ENCODE assay signal across 20 cellular contexts in the genomic region with DNA sequence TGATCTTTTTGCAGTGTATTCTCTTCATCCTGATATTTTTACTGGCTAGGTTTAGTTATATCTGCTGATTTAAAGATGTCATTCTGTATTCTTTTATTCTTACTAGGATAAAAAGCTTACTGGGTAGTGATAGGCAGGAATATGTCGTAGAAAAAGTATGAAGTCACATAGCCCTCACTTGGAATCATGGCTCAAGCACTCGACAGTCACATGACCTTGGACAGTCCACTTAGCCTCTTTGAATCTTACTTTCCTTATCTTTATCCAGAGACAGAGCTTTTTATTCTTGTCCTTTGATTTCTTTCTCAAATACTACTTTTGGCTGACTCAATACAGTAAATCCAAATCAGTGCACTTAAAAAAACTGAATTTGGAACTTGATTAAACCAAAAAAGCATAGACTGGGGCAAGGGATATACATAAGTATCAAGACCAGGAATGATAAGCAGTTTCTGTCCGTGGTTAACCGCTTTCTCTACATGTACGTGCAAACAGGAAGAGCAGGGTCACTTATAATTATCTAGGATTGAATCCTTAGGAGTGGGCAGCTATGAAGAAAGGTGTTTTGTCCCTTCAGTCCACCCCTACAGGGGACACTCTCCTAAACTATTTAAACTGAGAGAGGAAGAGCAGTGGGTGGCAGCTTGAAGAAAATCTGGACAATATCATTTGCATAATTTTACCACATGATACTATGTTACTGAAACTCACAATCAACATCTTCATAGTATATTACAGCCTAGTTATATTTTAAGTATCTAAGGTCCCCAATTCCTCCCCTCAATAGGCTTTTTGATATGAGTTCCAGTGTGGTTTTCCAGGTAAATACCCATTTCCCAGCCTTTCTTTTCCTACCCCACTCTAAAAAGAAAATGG. TPM values are rescaled to one million over a fixed set of nuclear protein-coding genes. Genes with fewer than 3 reads are reported as not detected.
DNase-seq lines count a peak whose midpoint lies in the region; ATAC-seq and TF ChIP-seq lines count a peak whose summit lies in the region.
"Had no signal": no experiment of that assay in that cellular context is flagged by ENCODE, and none has a peak within 500 bp of the region (broad histone marks: within the 10 kb centered on the region; RNA-seq: fewer than 3 reads in every experiment).

No MANE protein-coding gene starts in this region.

- TF ChIP-seq POLR2A in heart left ventricle (IDR thresholded peaks at IDR 0.05) = no peak

- ATAC-seq in GM19035 (IDR thresholded peaks at IDR 0.05; ENCODE audit: unreplicated experiment) (peak; percentile 73), HG02938 (IDR thresholded peaks at IDR 0.05; ENCODE audit: unreplicated experiment) (peak; percentile 84), heart left ventricle (no peak), HG03097 (IDR thresholded peaks at IDR 0.05; ENCODE audit: low FRiP score, unreplicated experiment) (no peak)
- ATAC-seq: activated CD8-positive, alpha-beta memory T cell treated with anti-CD3 and anti-CD28 coated beads, Interleukin-2, amount 10 ng/mL, durations not matched to agents 7 days and 5 days had no signal

- no peak overlapping the region for H2BK12ac ChIP-seq in neuronal stem cell (ENCODE audit: low read length)

- H3K4me3 ChIP-seq in ACC112 (ENCODE audit: low read depth, low read length) = 0 out of 2 replicates have a peak overlapping the region, but pooled peaks have one; percentile 23
- peak overlapping the region; percentile 22; the same call in 1 of the 2 replicates for H3K4me3 ChIP-seq in OCI-LY3 (ENCODE audit: low read length)
- no peak overlapping the region for H3K4me3 ChIP-seq in heart left ventricle
- H3K4me3 ChIP-seq in neuronal stem cell (ENCODE audit: low read length in 2 of 2) = no peak overlapping the region

- H3K18ac ChIP-seq in neuronal stem cell (ENCODE audit: low read length) = no peak overlapping the region

- no peak overlapping the region for H3K4ac ChIP-seq in neuronal stem cell (ENCODE audit: low read length)

- H2BK120ac ChIP-seq in neuronal stem cell (ENCODE audit: low read depth, low read length) = no peak overlapping the region

- H4K20me1 ChIP-seq in OCI-LY3 (ENCODE audit: insufficient read depth, low read length) = no peaks in the 10 kb centered on the region

- no peaks in the 10 kb centered on the region for H3K79me1 ChIP-seq in neuronal stem cell (ENCODE audit: low read depth, low read length)

- no peak overlapping the region for H3K23ac ChIP-seq in neuronal stem cell (ENCODE audit: low read depth, low read length, poor library complexity)

- no peaks in the 10 kb centered on the region for H3K27me3 ChIP-seq in ACC112 (ENCODE audit: insufficient read depth, low read length)
- H3K27me3 ChIP-seq in OCI-LY3 (ENCODE audit: low read depth, low read length) = 0 out of 2 replicates have a peak, but pooled peaks cover 8% of the 10 kb centered on the region
- H3K27me3 ChIP-seq in heart left ventricle = peaks cover 0 to 4% (median 0%) of the 10 kb centered on the region in 9 donors
- H3K27me3 ChIP-seq in neuronal stem cell (ENCODE audit: control insufficient read depth in 3 of 3, insufficient read depth in 3 of 3, low read depth in 1 of 3, low read length in 3 of 3) = peaks cover 0 to 3% (median 0%) of the 10 kb centered on the region in 3 experiments

- no peak for TF ChIP-seq CTCF in OCI-LY3 (IDR thresholded peaks at IDR 0.05; ENCODE audit: low read depth, low read length)
- TF ChIP-seq CTCF in heart left ventricle (IDR thresholded peaks at IDR 0.05) = no peak

- no peaks in the 10 kb centered on the region for H3K9me3 ChIP-seq in OCI-LY3 (ENCODE audit: insufficient read depth, low read length)
- no peaks in the 10 kb centered on the region for H3K9me3 ChIP-seq in heart left ventricle
- H3K9me3 ChIP-seq in neuronal stem cell (replicated peaks in 1 of 2; ENCODE audit: control insufficient read depth in 2 of 2, insufficient read depth in 1 of 2, low read depth in 1 of 2, low read length in 2 of 2) = no peaks in the 10 kb centered on the region

- no peak for DNase-seq in heart left ventricle
- no peak for DNase-seq in neuronal stem cell (ENCODE audit: low spot score)
- no peak for DNase-seq in posterior vena cava (ENCODE audit: low spot score)
- DNase-seq: activated CD8-positive, alpha-beta memory T cell treated with anti-CD3 and anti-CD28 coated beads, Interleukin-2, amount 10 ng/mL, durations not matched to agents 7 days and 5 days; activated naive CD4-positive, alpha-beta T cell treated with anti-CD3 and anti-CD28 coated beads, Interleukin-2, amount 50 U/mL, for 16 hours; Calu3; endodermal cell; foreskin fibroblast; Kasumi-1; NCI-H2107; stimulated activated CD4-positive, alpha-beta T cell treated with anti-CD3 and anti-CD28 coated beads, Interleukin-15, amount 100 ng/mL, for 24 hours; WERI-Rb-1 had no signal

- H3K79me2 ChIP-seq in ACC112 (ENCODE audit: control insufficient read depth, insufficient read depth, low read length, unreplicated experiment) (no peaks in the 10 kb centered on the region), OCI-LY3 (ENCODE audit: low read length) (no peaks in the 10 kb centered on the region)
- H3K79me2 ChIP-seq: parathyroid adenoma had no signal

- H2AFZ ChIP-seq in ACC112 (ENCODE audit: low read length, unreplicated experiment) = peak overlapping the region; percentile 62
- H2AFZ ChIP-seq in OCI-LY3 (ENCODE audit: low read depth, low read length) = peak overlapping the region; percentile 70; the same call in 1 of the 2 replicates
- no peak overlapping the region for H2AFZ ChIP-seq in neuronal stem cell (ENCODE audit: low read length)
- H2AFZ ChIP-seq: parathyroid adenoma had no signal

- H4K91ac ChIP-seq in neuronal stem cell (ENCODE audit: low read depth, low read length, poor library complexity) = no peak overlapping the region

- H3K14ac ChIP-seq in neuronal stem cell (ENCODE audit: low read length) = no peak overlapping the region

- no peak overlapping the region for H2BK5ac ChIP-seq in neuronal stem cell (ENCODE audit: low read length)

- peak overlapping the region; percentile 45 for H3K4me2 ChIP-seq in OCI-LY3 (ENCODE audit: low read length)
- H3K4me2 ChIP-seq in neuronal stem cell (ENCODE audit: insufficient read depth, low read length, poor library complexity, severe bottlenecking) = no peak overlapping the region

- peaks cover 1% of the 10 kb centered on the region for H3K4me1 ChIP-seq in ACC112 (ENCODE audit: control insufficient read depth, insufficient read depth, low read length, unreplicated experiment)
- H3K4me1 ChIP-seq in OCI-LY3 (ENCODE audit: low read length) = peaks cover 10% of the 10 kb centered on the region
- H3K4me1 ChIP-seq in heart left ventricle = no peaks in the 10 kb centered on the region
- no peaks in the 10 kb centered on the region for H3K4me1 ChIP-seq in neuronal stem cell (ENCODE audit: control insufficient read depth in 2 of 2, insufficient read depth in 1 of 2, low read depth in 1 of 2, low read length in 2 of 2)
- H3K4me1 ChIP-seq: parathyroid adenoma had no signal

- H3K36me3 ChIP-seq in ACC112 (ENCODE audit: insufficient read depth, low read length) (no peaks in the 10 kb centered on the region), OCI-LY3 (replicated peaks; ENCODE audit: low read depth, low read length) (no peaks in the 10 kb centered on the region), heart left ventricle (no peaks in the 10 kb centered on the region), neuronal stem cell (replicated peaks in 1 of 2; ENCODE audit: control insufficient read depth in 2 of 2, insufficient read depth in 2 of 2, low read length in 2 of 2) (no peaks in the 10 kb centered on the region)
- H3K36me3 ChIP-seq: WERI-Rb-1 had no signal

- no peak overlapping the region for H2AK5ac ChIP-seq in neuronal stem cell (ENCODE audit: low read depth, low read length)

- H3K9ac ChIP-seq in OCI-LY3 (ENCODE audit: low read length) (no peak overlapping the region), neuronal stem cell (ENCODE audit: low read depth, low read length, poor library complexity) (no peak overlapping the region)
- H3K9ac ChIP-seq: parathyroid adenoma had no signal

- H2BK15ac ChIP-seq in neuronal stem cell (ENCODE audit: low read length) = no peak overlapping the region

- no peak overlapping the region for H4K8ac ChIP-seq in neuronal stem cell (ENCODE audit: low read depth, low read length)

- no peak overlapping the region for H3K27ac ChIP-seq in ACC112 (ENCODE audit: low read depth, low read length)
- no peak overlapping the region for H3K27ac ChIP-seq in OCI-LY3 (ENCODE audit: low read length)
- no peak overlapping the region for H3K27ac ChIP-seq in heart left ventricle
- no peak overlapping the region for H3K27ac ChIP-seq in neuronal stem cell (replicated peaks; ENCODE audit: low read length)
- H3K27ac ChIP-seq: parathyroid adenoma, WERI-Rb-1 had no signal

- WGBS in heart left ventricle, 4 donors = 41 to 50% (median 46%) methylated on average over 5 of the region's 5 CpGs
- no CpG with 5 or more reads among the region's 5 CpGs for WGBS in neuronal stem cell (ENCODE audit: extremely low coverage in 2 of 2, insufficient read length in 2 of 2, insufficient replicate concordance in 1 of 2), 2 donors

- intact Hi-C loops in heart left ventricle (cut with DNase I) = no loop called here
- intact Hi-C loops in posterior vena cava (cut with DNase I) = no loop called here

RNA-seq across cellular contexts. Expression of gene MMP7, which starts 8.0 kb away (rescaled TPM):
- total RNA-seq in heart left ventricle = 1 to 10 TPM in 1 of 9 donors, not detected in 8; 1.5 TPM
- not detected for polyA plus RNA-seq in heart left ventricle
- not detected for polyA plus RNA-seq in neuronal stem cell (2013, experiment 1 of 2)
- 0.04 TPM for polyA plus RNA-seq in neuronal stem cell (2013, experiment 2 of 2)
- not detected for total RNA-seq in posterior vena cava
- total RNA-seq: activated CD8-positive, alpha-beta memory T cell treated with anti-CD3 and anti-CD28 coated beads, Interleukin-2, amount 10 ng/mL, durations not matched to agents 7 days and 5 days; endodermal cell; H1; mesothelial cell of epicardium had no signal
- polyA plus RNA-seq: H1 had no signal

Comparison
In these comparisons a context has a peak if more than half of its experiments do, and no peak if none do; other contexts are left out.
1. H3K4me3 ChIP-seq: peak in ACC112 (single experiment) and OCI-LY3 (single experiment); none in heart left ventricle (0 of 12) and neuronal stem cell (0 of 2).
2. ATAC-seq: peak in GM19035 (single experiment) and HG02938 (single experiment); none in heart left ventricle (0 of 4) and HG03097 (single experiment).